19 cellular contexts compared by ENCODE assay signal in the genomic region with DNA sequence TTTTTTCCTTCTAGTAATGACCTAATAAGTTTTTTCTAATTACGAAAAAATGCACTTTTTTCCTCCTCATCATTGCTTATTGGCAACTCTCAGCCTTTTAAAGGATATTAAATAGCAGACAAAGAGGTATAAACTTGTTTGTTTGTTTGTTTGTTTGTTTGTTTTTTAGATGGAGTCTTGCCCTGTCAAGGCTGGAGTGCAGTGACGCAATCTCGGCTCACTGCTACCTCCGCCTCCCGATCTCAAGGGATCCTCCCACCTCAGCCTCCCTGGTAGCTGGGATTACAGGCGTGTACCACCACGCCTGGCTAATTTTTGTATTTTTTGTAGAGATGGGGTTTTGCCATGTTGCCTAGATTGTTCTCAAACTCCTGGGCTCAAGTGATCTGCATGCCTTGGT. TPM values are rescaled to one million over a fixed set of nuclear protein-coding genes. Genes with fewer than 3 reads are reported as not detected.
DNase-seq lines count a peak whose midpoint lies in the region; ATAC-seq, FAIRE-seq and TF ChIP-seq lines count a peak whose summit lies in the region.
"Had no signal": no experiment of that assay in that cellular context is flagged by ENCODE, and none has a peak within 500 bp of the region (broad histone marks: within the 10 kb centered on the region; RNA-seq: fewer than 3 reads in every experiment).

No MANE protein-coding gene starts in this region.

- H3F3A ChIP-seq in PC-9 (ENCODE audit: insufficient read depth, low read depth), result peaks cover 56% of the 10 kb centered on the region

- ATAC-seq in HG03139 (IDR thresholded peaks at IDR 0.05; ENCODE audit: unreplicated experiment), result no peak
- ATAC-seq: CD8-positive, alpha-beta T cell; Right ventricle myocardium inferior had no signal

- TF ChIP-seq CTCF in PC-9 (conservative IDR thresholded peaks at IDR 0.05) (no peak), testis (IDR thresholded peaks at IDR 0.05) (no peak), thyroid gland (IDR thresholded peaks at IDR 0.05) (no peak)

- no peak overlapping the region for H2AFZ ChIP-seq in PC-9

- H3K36me3 ChIP-seq in PC-9 (ENCODE audit: low read depth) (peaks cover 30% of the 10 kb centered on the region), esophagus (ENCODE audit: control insufficient read depth in 2 of 2, insufficient read depth in 2 of 2, low read length in 1 of 2) (peaks cover 0 to 2% of the 10 kb centered on the region in 2 donors), testis (ENCODE audit: low read depth, missing control alignments) (no peaks in the 10 kb centered on the region), thyroid gland (no peaks in the 10 kb centered on the region)
- H3K36me3 ChIP-seq: MG63, Peyer's patch had no signal

- H3K4me1 ChIP-seq in PC-9 (replicated peaks; ENCODE audit: insufficient read depth), result peaks cover 60% of the 10 kb centered on the region
- H3K4me1 ChIP-seq in esophagus (ENCODE audit: control insufficient read depth in 2 of 2, insufficient read depth in 2 of 2, low read length in 1 of 2), result peaks cover 0 to 14% of the 10 kb centered on the region in 2 donors
- peaks cover 16% of the 10 kb centered on the region for H3K4me1 ChIP-seq in testis
- H3K4me1 ChIP-seq in thyroid gland, result peaks cover 22% of the 10 kb centered on the region in 2 donors
- H3K4me1 ChIP-seq: Peyer's patch had no signal

- POLR2A ChIA-PET in PC-9 (lab: Charles Lee; ENCODE audit: unreplicated experiment), result interaction anchor here (0.9 kb wide), 1 partner anchor 165 kb away, joined by 5 read pairs; no protein-coding TSS in a partner anchor

- DNase-seq in GM12892 (ENCODE audit: insufficient read length) (no peak), PC-9 (no peak), testis (no peak), thyroid gland (no peak), GM03348 (ENCODE audit: low spot score) (no peak)
- DNase-seq: CD8-positive, alpha-beta T cell; DND-41; HCEC 1CT; MG63; NCI-H1105; NCI-H1694; NCI-H510A treated with DMSO at 0.1 percent for 48 hours; Peyer's patch; SK-N-SH had no signal

- H3K4me3 ChIP-seq in PC-9, result no peak overlapping the region
- no peak overlapping the region for H3K4me3 ChIP-seq in esophagus (ENCODE audit: low read depth in 1 of 2, low read length in 2 of 2)
- no peak overlapping the region for H3K4me3 ChIP-seq in testis
- H3K4me3 ChIP-seq in thyroid gland (replicated peaks in 1 of 3), result no peak overlapping the region
- H3K4me3 ChIP-seq: MG63, Peyer's patch had no signal

- no TSS peak for BruUV-seq in PC-9 (replicated peaks; lab: Mats Ljungman, UMichigan)

- H3K27me3 ChIP-seq in PC-9 (ENCODE audit: insufficient read depth, low read depth), result no peaks in the 10 kb centered on the region
- H3K27me3 ChIP-seq in esophagus (ENCODE audit: control insufficient read depth in 1 of 2, insufficient read depth in 2 of 2, low read length in 2 of 2), result no peaks in the 10 kb centered on the region
- H3K27me3 ChIP-seq in testis, result no peaks in the 10 kb centered on the region
- H3K27me3 ChIP-seq in thyroid gland, result no peaks in the 10 kb centered on the region
- H3K27me3 ChIP-seq: MG63, Peyer's patch had no signal

- H3K9me3 ChIP-seq in PC-9 (ENCODE audit: insufficient read depth, low read depth) (no peaks in the 10 kb centered on the region), esophagus (ENCODE audit: control insufficient read depth in 2 of 2, insufficient read depth in 1 of 2, low read depth in 1 of 2, low read length in 1 of 2) (no peaks in the 10 kb centered on the region), testis (no peaks in the 10 kb centered on the region), thyroid gland (no peaks in the 10 kb centered on the region)
- H3K9me3 ChIP-seq: MG63, Peyer's patch, SK-N-SH had no signal

- peak overlapping the region; percentile 58 for H3K4me2 ChIP-seq in PC-9
- H3K4me2 ChIP-seq: SK-N-SH had no signal

- H3K79me2 ChIP-seq in PC-9 (ENCODE audit: low read depth), result peaks cover 97% of the 10 kb centered on the region

- 88 to 90% methylated on average over 7 of the region's 7 CpGs for WGBS in esophagus, 2 donors
- WGBS in testis, 2 donors, result 84 to 92% methylated on average over 7 of the region's 7 CpGs
- WGBS in thyroid gland, 2 donors, result 95 to 96% methylated on average over 7 of the region's 7 CpGs

- no peaks in the 10 kb centered on the region for H3K9me2 ChIP-seq in PC-9 (ENCODE audit: insufficient read depth)
- H3K9me2 ChIP-seq: SK-N-SH had no signal

- intact Hi-C loops in PC-9 (cut with micrococcal nuclease; ENCODE audit: unreplicated experiment), result no loop called here
- intact Hi-C loops in testis (cut with DNase I; ENCODE audit: low total_unique reads), result no loop called here
- intact Hi-C loops in thyroid gland (cut with DNase I), result loop anchor here (10.0 kb wide), 1 partner anchor 59 kb away; no protein-coding TSS in a partner anchor

- H4K20me1 ChIP-seq in PC-9 (ENCODE audit: insufficient read depth), result 0 out of 2 replicates have a peak, but pooled peaks cover 6% of the 10 kb centered on the region

- CTCF ChIA-PET in PC-9 (lab: Charles Lee), result no interaction called here

- peak overlapping the region; percentile 89 for H3K27ac ChIP-seq in PC-9
- peak overlapping the region; percentile 84 to 88 for H3K27ac ChIP-seq in esophagus (ENCODE audit: low read depth in 2 of 2, low read length in 1 of 2)
- peak overlapping the region; percentile 13 to 72 for H3K27ac ChIP-seq in testis
- H3K27ac ChIP-seq in thyroid gland, result peak overlapping the region in 1 of 3 donors; percentile 13

- peak; percentile 9 for FAIRE-seq in GM12892 (lab: Jason Lieb, UNC)
- FAIRE-seq: D721Med, G401.6 had no signal

- no peak for TF ChIP-seq POLR2A in GM12892 (IDR thresholded peaks at IDR 0.05; ENCODE audit: low read depth, low read length)
- TF ChIP-seq POLR2A in testis (IDR thresholded peaks at IDR 0.05), result no peak
- no peak for TF ChIP-seq POLR2A in thyroid gland (IDR thresholded peaks at IDR 0.05)

RNA-seq across cellular contexts. Expression of a gene that starts 6.0 kb away (rescaled TPM):
- 10.6 TPM for polyA plus RNA-seq in GM12892 (2012; ENCODE audit: missing spikeins)
- 78.0 and 79.0 TPM in 2 replicates for total RNA-seq in PC-9 (2021)
- 10 to 100 TPM; 31.3 to 39.4 TPM for polyA plus RNA-seq in esophagus
- 10 to 100 TPM; 51.7 to 95.1 TPM for total RNA-seq in testis
- polyA plus RNA-seq in testis (ENCODE audit: insufficient read depth, low read depth, low replicate concordance), result 17.8 TPM
- total RNA-seq in thyroid gland, result 100 to 1,000 TPM; 200 to 369 (median 323) TPM
- total RNA-seq: CD8-positive, alpha-beta T cell had no signal
